ENCODE assay signal across 12 cellular contexts in the genomic region with DNA sequence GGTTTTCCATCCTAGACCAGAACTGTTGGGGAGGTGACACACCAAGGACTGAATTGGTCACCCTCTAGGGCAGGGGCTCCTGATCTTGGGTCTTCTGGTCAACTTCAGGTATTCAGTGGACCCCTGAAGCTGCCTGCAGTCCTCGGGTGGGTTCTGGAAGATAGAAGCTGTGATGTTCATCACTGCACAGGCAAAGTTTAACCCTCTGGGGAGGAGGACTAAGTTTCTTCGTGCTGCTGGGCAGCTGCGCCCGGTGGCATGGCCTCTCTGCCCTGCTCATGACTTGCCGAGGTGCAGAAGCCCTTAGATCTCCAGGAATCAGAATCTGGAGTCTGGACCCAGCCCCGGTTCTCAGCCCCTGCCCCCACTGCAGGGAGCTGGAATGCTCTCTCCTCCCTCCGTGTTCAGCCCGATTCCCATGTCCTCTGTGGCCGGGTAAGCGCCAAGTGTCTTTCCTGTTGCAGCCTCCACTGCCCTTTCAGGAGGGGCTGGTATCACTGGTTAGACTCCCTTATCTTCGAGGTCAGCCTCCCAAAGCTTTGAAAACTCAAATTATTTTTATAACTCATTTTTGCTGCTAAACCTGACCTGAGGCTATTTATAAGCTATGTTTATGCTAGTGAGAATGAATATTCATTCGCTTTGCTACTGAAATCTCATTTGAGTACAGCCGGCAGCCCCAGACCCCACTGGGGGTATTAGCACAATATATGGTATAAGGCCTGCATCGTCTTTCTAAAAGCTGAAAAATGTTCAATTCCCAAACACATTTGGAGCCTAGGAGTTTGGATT. TPM values are rescaled to one million over a fixed set of nuclear protein-coding genes. Genes with fewer than 3 reads are reported as not detected.
"Had no signal": no experiment of that assay in that cellular context is flagged by ENCODE, and none has a peak within 500 bp of the region (broad histone marks: within the 10 kb centered on the region; RNA-seq: fewer than 3 reads in every experiment).

No MANE protein-coding gene starts in this region.

- H3K36me3 ChIP-seq: brain microvascular endothelial cell, right lobe of liver had no signal

- H3K4me3 ChIP-seq: psoas muscle, right lobe of liver had no signal

- H3K27ac ChIP-seq: brain microvascular endothelial cell, psoas muscle, right lobe of liver had no signal

- H3K4me1 ChIP-seq: psoas muscle, right lobe of liver had no signal

- DNase-seq: amygdala; brain microvascular endothelial cell; cerebellar nuclear complex; glutamatergic neuron; left colon; natural killer cell; stimulated activated naive CD4-positive, alpha-beta T cell; substantia nigra had no signal

- H3K9me3 ChIP-seq: psoas muscle, right lobe of liver had no signal

- ATAC-seq: activated CD4-positive, CD25-positive, alpha-beta regulatory T cell treated with anti-CD3 and anti-CD28 coated beads, Interleukin-2, amount 50 U/mL, for 24 hours; activated naive CD4-positive, alpha-beta T cell treated with anti-CD3 and anti-CD28 coated beads, Interleukin-2, amount 50 U/mL, for 72 hours; left colon; natural killer cell; psoas muscle had no signal

RNA-seq across cellular contexts. Expression of a gene that starts 1.7 kb away (rescaled TPM):
- total RNA-seq: natural killer cell had no signal
